In genomic region chr3:82506204-82506603, GRCh38 we compare ENCODE assay signal across 18 cellular contexts.
A peak's percentile ranks its signal among the peaks of the same experiment; 100 is the strongest.
DNase-seq lines count a peak whose midpoint lies in the region; ATAC-seq and TF ChIP-seq lines count a peak whose summit lies in the region.
"Had no signal": no experiment of that assay in that cellular context is flagged by ENCODE, and none has a peak within 500 bp of the region (broad histone marks: within the 10 kb centered on the region; RNA-seq: fewer than 3 reads in every experiment).

No MANE protein-coding gene starts in this region.

- ATAC-seq in aorta (ENCODE audit: low FRiP score) = peak; percentile 5
- no peak for ATAC-seq in effector memory CD8-positive, alpha-beta T cell (replicated peaks)
- ATAC-seq: GM12878, GM23338, HCT116 had no signal

- intact Hi-C loops in aorta (cut with DNase I) = no loop called here

- no peak overlapping the region for H3K4me2 ChIP-seq in neuronal stem cell (ENCODE audit: insufficient read depth, low read length, poor library complexity, severe bottlenecking)
- H3K4me2 ChIP-seq: GM23338 had no signal

- no peak overlapping the region for H2BK120ac ChIP-seq in neuronal stem cell (ENCODE audit: low read depth, low read length)

- H3K27ac ChIP-seq in neuronal stem cell (replicated peaks; ENCODE audit: low read length) = no peak overlapping the region
- H3K27ac ChIP-seq in aorta (ENCODE audit: low read depth in 1 of 2, low read length in 2 of 2) = no peak overlapping the region

- no peak overlapping the region for H3K4me3 Mint-ChIP-seq in chondrocyte (ENCODE audit: unreplicated experiment)
- no peak overlapping the region for H3K4me3 Mint-ChIP-seq in effector memory CD8-positive, alpha-beta T cell
- H3K4me3 Mint-ChIP-seq: CD4-positive, alpha-beta memory T cell; GM23338; H9 had no signal

- H3K14ac ChIP-seq in neuronal stem cell (ENCODE audit: low read length) = no peak overlapping the region

- no peak overlapping the region for H2BK12ac ChIP-seq in neuronal stem cell (ENCODE audit: low read length)

- WGBS in neuronal stem cell (ENCODE audit: extremely low coverage in 2 of 2, insufficient read length in 2 of 2, insufficient replicate concordance in 1 of 2), 2 donors = no CpG with 5 or more reads among the region's 6 CpGs
- WGBS in aorta, 2 donors = 87 to 90% methylated on average over 6 of the region's 6 CpGs

- H3K4me3 ChIP-seq in neuronal stem cell (ENCODE audit: low read length in 2 of 2) (no peak overlapping the region), aorta (ENCODE audit: low read length in 2 of 2) (no peak overlapping the region)
- H3K4me3 ChIP-seq: GM12878, GM23338 had no signal

- no peaks in the 10 kb centered on the region for H3K27me3 Mint-ChIP-seq in chondrocyte (ENCODE audit: low read depth)
- no peaks in the 10 kb centered on the region for H3K27me3 Mint-ChIP-seq in effector memory CD8-positive, alpha-beta T cell
- H3K27me3 Mint-ChIP-seq: CD4-positive, alpha-beta memory T cell had no signal

- H3K4me1 ChIP-seq in neuronal stem cell (ENCODE audit: control insufficient read depth in 2 of 2, insufficient read depth in 1 of 2, low read depth in 1 of 2, low read length in 2 of 2) (peaks cover 0 to 2% of the 10 kb centered on the region in 2 donors), aorta (ENCODE audit: control insufficient read depth in 1 of 2, insufficient read depth in 2 of 2, low read length in 2 of 2) (no peaks in the 10 kb centered on the region)

- H3K79me1 ChIP-seq in neuronal stem cell (ENCODE audit: low read depth, low read length) = no peaks in the 10 kb centered on the region

- H2AFZ ChIP-seq in neuronal stem cell (ENCODE audit: low read length) = peak overlapping the region; percentile 29
- H2AFZ ChIP-seq: GM23338 had no signal

- no peak overlapping the region for H4K8ac ChIP-seq in neuronal stem cell (ENCODE audit: low read depth, low read length)

- H3K36me3 Mint-ChIP-seq in chondrocyte (ENCODE audit: low read depth) = no peaks in the 10 kb centered on the region
- H3K36me3 Mint-ChIP-seq in effector memory CD8-positive, alpha-beta T cell (ENCODE audit: insufficient read depth) = no peaks in the 10 kb centered on the region
- H3K36me3 Mint-ChIP-seq: CD4-positive, alpha-beta memory T cell had no signal

- H3K36me3 ChIP-seq in neuronal stem cell (replicated peaks in 1 of 2; ENCODE audit: control insufficient read depth in 2 of 2, insufficient read depth in 2 of 2, low read length in 2 of 2) = no peaks in the 10 kb centered on the region
- no peaks in the 10 kb centered on the region for H3K36me3 ChIP-seq in aorta (ENCODE audit: control insufficient read depth in 1 of 2, insufficient read depth in 2 of 2, low read length in 1 of 2)

- H3K4ac ChIP-seq in neuronal stem cell (ENCODE audit: low read length) = no peak overlapping the region

- no peak for TF ChIP-seq CTCF in chondrocyte (IDR thresholded peaks at IDR 0.05)

- no peak overlapping the region for H3K9ac ChIP-seq in neuronal stem cell (ENCODE audit: low read depth, low read length, poor library complexity)

- H2BK15ac ChIP-seq in neuronal stem cell (ENCODE audit: low read length) = no peak overlapping the region

- H3K27me3 ChIP-seq in neuronal stem cell (ENCODE audit: control insufficient read depth in 3 of 3, insufficient read depth in 3 of 3, low read depth in 1 of 3, low read length in 3 of 3) (no peaks in the 10 kb centered on the region), aorta (ENCODE audit: control insufficient read depth in 1 of 2, insufficient read depth in 2 of 2, low read length in 1 of 2) (no peaks in the 10 kb centered on the region)

- H2AK5ac ChIP-seq in neuronal stem cell (ENCODE audit: low read depth, low read length) = no peak overlapping the region

- no peak overlapping the region for H2BK5ac ChIP-seq in neuronal stem cell (ENCODE audit: low read length)

- H3K4me1 Mint-ChIP-seq in chondrocyte (ENCODE audit: low read depth) = no peaks in the 10 kb centered on the region
- H3K4me1 Mint-ChIP-seq in effector memory CD8-positive, alpha-beta T cell (ENCODE audit: low read depth in 2 of 2) = no peaks in the 10 kb centered on the region
- H3K4me1 Mint-ChIP-seq: CD4-positive, alpha-beta memory T cell had no signal

- no peak overlapping the region for H4K91ac ChIP-seq in neuronal stem cell (ENCODE audit: low read depth, low read length, poor library complexity)

- peak; percentile 3 for DNase-seq in NCI-H446 treated with DMSO at 0.1 percent for 48 hours (lab: John Stamatoyannopoulos, UW)
- peak; percentile 59 for DNase-seq in chondrocyte (ENCODE audit: low spot score)
- no peak for DNase-seq in neuronal stem cell (ENCODE audit: low spot score)
- peak in 1 of 2 donors; percentile 70 for DNase-seq in aorta
- DNase-seq in NCI-H1092 treated with DMSO at 0.1 percent for 48 hours (lab: John Stamatoyannopoulos, UW) = no peak
- DNase-seq in effector memory CD8-positive, alpha-beta T cell = no peak
- no peak for DNase-seq in GM19240 (ENCODE audit: insufficient read length, low spot score)
- DNase-seq: C1 segment of cervical spinal cord; Calu3; CD4-positive, alpha-beta memory T cell; COR-L47; DMS53; DMS79 treated with DMSO at 0.1 percent for 48 hours; GDM1; H9 had no signal

- no peak overlapping the region for H3K27ac Mint-ChIP-seq in chondrocyte (ENCODE audit: unreplicated experiment)
- no peak overlapping the region for H3K27ac Mint-ChIP-seq in effector memory CD8-positive, alpha-beta T cell
- H3K27ac Mint-ChIP-seq: CD4-positive, alpha-beta memory T cell; GM23338; H9 had no signal

- H3K9me3 Mint-ChIP-seq in chondrocyte (ENCODE audit: low read depth) = peaks cover 5% of the 10 kb centered on the region
- H3K9me3 Mint-ChIP-seq in effector memory CD8-positive, alpha-beta T cell = peaks cover 0 to 6% of the 10 kb centered on the region in 2 donors

- no peak overlapping the region for H3K18ac ChIP-seq in neuronal stem cell (ENCODE audit: low read length)

- H3K23ac ChIP-seq in neuronal stem cell (ENCODE audit: low read depth, low read length, poor library complexity) = no peak overlapping the region

- H3K9me3 ChIP-seq in neuronal stem cell (replicated peaks in 1 of 2; ENCODE audit: control insufficient read depth in 2 of 2, insufficient read depth in 1 of 2, low read depth in 1 of 2, low read length in 2 of 2) (no peaks in the 10 kb centered on the region), aorta (ENCODE audit: control insufficient read depth, low read length) (no peaks in the 10 kb centered on the region)

Comparison
In these comparisons a context has a peak if more than half of its experiments do, and no peak if none do; other contexts are left out.
1. DNase-seq: peak in NCI-H446 treated with DMSO at 0.1 percent for 48 hours (single experiment) and chondrocyte (single experiment); none in neuronal stem cell (single experiment), NCI-H1092 treated with DMSO at 0.1 percent for 48 hours (single experiment), effector memory CD8-positive, alpha-beta T cell (0 of 3) and GM19240 (single experiment).